In the genomic region with DNA sequence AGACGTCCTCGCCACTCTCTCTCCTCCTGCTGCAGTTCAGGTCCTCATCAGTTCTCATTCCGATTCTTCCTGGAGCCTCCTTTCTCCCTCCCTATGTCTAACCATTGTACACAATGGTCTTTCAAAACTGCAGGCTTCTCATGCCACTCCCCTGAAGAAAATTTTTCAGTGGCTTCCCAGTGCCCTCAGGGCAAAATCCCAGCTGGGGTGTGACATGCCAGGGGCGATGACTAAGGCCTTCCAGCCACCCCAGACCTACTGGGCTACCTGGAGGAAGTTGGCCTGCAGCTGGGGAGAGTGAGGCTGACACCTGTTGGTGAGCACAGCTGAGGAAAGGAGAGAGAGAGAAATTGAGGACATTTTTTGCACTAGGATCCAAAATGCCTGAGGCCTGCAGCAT, we compare ENCODE assay signal across 10 cellular contexts.
A peak's percentile ranks its signal among the peaks of the same experiment; 100 is the strongest.
DNase-seq lines count a peak whose midpoint lies in the region; ATAC-seq and TF ChIP-seq lines count a peak whose summit lies in the region.
"Had no signal": no experiment of that assay in that cellular context is flagged by ENCODE, and none has a peak within 500 bp of the region (broad histone marks: within the 10 kb centered on the region; RNA-seq: fewer than 3 reads in every experiment).

No MANE protein-coding gene starts in this region.

- H3K79me2 ChIP-seq in mesendoderm (ENCODE audit: control insufficient read depth, insufficient read depth, low read length): no peaks in the 10 kb centered on the region

- no peaks in the 10 kb centered on the region for H3K27me3 ChIP-seq in mesendoderm (ENCODE audit: insufficient read depth, low read length, poor library complexity)
- H3K27me3 ChIP-seq: neutrophil had no signal

- H4K5ac ChIP-seq in mesendoderm (ENCODE audit: low read length): no peak overlapping the region

- no peak overlapping the region for H3K23ac ChIP-seq in mesendoderm (ENCODE audit: low read length)

- no peaks in the 10 kb centered on the region for H3K27me3 Mint-ChIP-seq in activated T-cell treated with anti-CD3 and anti-CD28 coated beads, Interleukin-2, amount 50 U/mL, for 4 hours (ENCODE audit: low read depth)

- no peak overlapping the region for H3K4me3 Mint-ChIP-seq in activated T-cell treated with anti-CD3 and anti-CD28 coated beads, Interleukin-2, amount 50 U/mL, for 4 hours
- H3K4me3 Mint-ChIP-seq: activated CD8-positive, alpha-beta T cell treated with anti-CD3 and anti-CD28 coated beads, Interleukin-2, amount 10 ng/mL, durations not matched to agents 7 days and 5 days had no signal

- no peak overlapping the region for H2BK120ac ChIP-seq in mesendoderm (ENCODE audit: low read depth, low read length)

- no peaks in the 10 kb centered on the region for H3K79me1 ChIP-seq in mesendoderm (ENCODE audit: low read length)

- no peaks in the 10 kb centered on the region for H3K4me1 Mint-ChIP-seq in activated T-cell treated with anti-CD3 and anti-CD28 coated beads, Interleukin-2, amount 50 U/mL, for 4 hours (ENCODE audit: low read depth)

- H3K4me2 ChIP-seq in mesendoderm (ENCODE audit: low read length): no peak overlapping the region

- H3K56ac ChIP-seq in mesendoderm (ENCODE audit: low read length): peak overlapping the region; percentile 51

- POLR2A ChIA-PET in HEK293 (lab: Yijun Ruan, JAX): no interaction called here

- no peaks in the 10 kb centered on the region for H3K9me3 ChIP-seq in HEK293 (ENCODE audit: control insufficient read depth, insufficient read depth, low read depth, low read length)
- H3K9me3 ChIP-seq: neutrophil had no signal

- no peak overlapping the region for H2AK5ac ChIP-seq in mesendoderm (ENCODE audit: low read length)

- no peak for TF ChIP-seq CTCF in HEK293 (tag by site-specific recombination; IDR thresholded peaks at IDR 0.05)

- H4K8ac ChIP-seq in mesendoderm (ENCODE audit: low read depth, low read length): no peak overlapping the region

- H3K4me3 ChIP-seq in HEK293 (ENCODE audit: low read depth, low read length) (no peak overlapping the region), mesendoderm (ENCODE audit: low read length) (no peak overlapping the region)

- H2BK15ac ChIP-seq in mesendoderm (replicated peaks; ENCODE audit: low read depth): no peak overlapping the region

- no peak overlapping the region for H3K9ac ChIP-seq in mesendoderm (ENCODE audit: low read length)

- no peaks in the 10 kb centered on the region for H3K9me3 Mint-ChIP-seq in activated T-cell treated with anti-CD3 and anti-CD28 coated beads, Interleukin-2, amount 50 U/mL, for 4 hours

- CTCF ChIA-PET in HEK293 (lab: Yijun Ruan, JAX): no interaction called here

- H3K4me1 ChIP-seq in HEK293 (ENCODE audit: control insufficient read depth, insufficient read depth, low read length) (no peaks in the 10 kb centered on the region), mesendoderm (ENCODE audit: control insufficient read depth, low read depth, low read length) (peaks cover 6% of the 10 kb centered on the region)

- H3K36me3 ChIP-seq in HEK293 (ENCODE audit: control insufficient read depth in 2 of 2, insufficient read depth in 1 of 2, low read length in 2 of 2): no peaks in the 10 kb centered on the region
- H3K36me3 ChIP-seq in mesendoderm (ENCODE audit: control insufficient read depth, insufficient read depth, low read length): no peaks in the 10 kb centered on the region
- H3K36me3 ChIP-seq: neutrophil had no signal

- peak; percentile 28 for DNase-seq in COLO668 (lab: John Stamatoyannopoulos, UW; ENCODE audit: unreplicated experiment)
- peak; percentile 42 to 60 for DNase-seq in SW 1271 (lab: John Stamatoyannopoulos, UW)
- peak; percentile 95 for DNase-seq in mesendoderm
- no peak for DNase-seq in NCI-H1105 treated with DMSO at 0.1 percent for 48 hours (lab: John Stamatoyannopoulos, UW)
- no peak for DNase-seq in OCI-M2 (lab: John Stamatoyannopoulos, UW; ENCODE audit: unreplicated experiment)
- no peak for DNase-seq in activated T-cell treated with anti-CD3 and anti-CD28 coated beads, Interleukin-2, amount 50 U/mL, for 4 hours
- DNase-seq: activated CD8-positive, alpha-beta T cell treated with anti-CD3 and anti-CD28 coated beads, Interleukin-2, amount 10 ng/mL, durations not matched to agents 7 days and 5 days had no signal

- ATAC-seq in GM19023 (IDR thresholded peaks at IDR 0.05; ENCODE audit: unreplicated experiment): no peak
- no peak for ATAC-seq in activated T-cell treated with anti-CD3 and anti-CD28 coated beads, Interleukin-2, amount 50 U/mL, for 4 hours
- ATAC-seq: activated CD8-positive, alpha-beta T cell treated with anti-CD3 and anti-CD28 coated beads, Interleukin-2, amount 10 ng/mL, durations not matched to agents 7 days and 5 days had no signal

- no peak overlapping the region for H3K4ac ChIP-seq in mesendoderm (ENCODE audit: low read depth, low read length)

- no CpG with 5 or more reads among the region's 4 CpGs for WGBS in mesendoderm (ENCODE audit: extremely low coverage, insufficient coverage, low lambda C conversion rate)

- H3K36me3 Mint-ChIP-seq in activated T-cell treated with anti-CD3 and anti-CD28 coated beads, Interleukin-2, amount 50 U/mL, for 4 hours (ENCODE audit: insufficient read depth): no peaks in the 10 kb centered on the region

- no peak overlapping the region for H2BK5ac ChIP-seq in mesendoderm (ENCODE audit: low read length)

- H3K27ac ChIP-seq in HEK293 (ENCODE audit: extremely low read depth, low read depth, low read length) (no peak overlapping the region), mesendoderm (ENCODE audit: low read depth, low read length) (no peak overlapping the region)
- H3K27ac ChIP-seq: neutrophil had no signal

- no peak overlapping the region for H3K18ac ChIP-seq in mesendoderm (ENCODE audit: low read length)

TF ChIP-seq in HEK293, 187 proteins besides CTCF, POLR2A, EP300 and RAD21:
- TF ChIP-seq SCRT2 (tag by site-specific recombination; IDR thresholded peaks at IDR 0.05): peak; percentile 54; the same call in 1 of the 2 replicates
- TF ChIP-seq, protein P1, sequence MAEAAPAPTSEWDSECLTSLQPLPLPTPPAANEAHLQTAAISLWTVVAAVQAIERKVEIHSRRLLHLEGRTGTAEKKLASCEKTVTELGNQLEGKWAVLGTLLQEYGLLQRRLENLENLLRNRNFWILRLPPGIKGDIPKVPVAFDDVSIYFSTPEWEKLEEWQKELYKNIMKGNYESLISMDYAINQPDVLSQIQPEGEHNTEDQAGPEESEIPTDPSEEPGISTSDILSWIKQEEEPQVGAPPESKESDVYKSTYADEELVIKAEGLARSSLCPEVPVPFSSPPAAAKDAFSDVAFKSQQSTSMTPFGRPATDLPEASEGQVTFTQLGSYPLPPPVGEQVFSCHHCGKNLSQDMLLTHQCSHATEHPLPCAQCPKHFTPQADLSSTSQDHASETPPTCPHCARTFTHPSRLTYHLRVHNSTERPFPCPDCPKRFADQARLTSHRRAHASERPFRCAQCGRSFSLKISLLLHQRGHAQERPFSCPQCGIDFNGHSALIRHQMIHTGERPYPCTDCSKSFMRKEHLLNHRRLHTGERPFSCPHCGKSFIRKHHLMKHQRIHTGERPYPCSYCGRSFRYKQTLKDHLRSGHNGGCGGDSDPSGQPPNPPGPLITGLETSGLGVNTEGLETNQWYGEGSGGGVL (tag by site-specific recombination; IDR thresholded peaks at IDR 0.05): no peak

Comparison
In these comparisons a context has a peak if more than half of its experiments do, and no peak if none do; other contexts are left out.
1. DNase-seq: peak in COLO668 (single experiment), SW 1271 (2 of 2) and mesendoderm (single experiment); none in NCI-H1105 treated with DMSO at 0.1 percent for 48 hours (single experiment), OCI-M2 (single experiment) and activated T-cell treated with anti-CD3 and anti-CD28 coated beads, Interleukin-2, amount 50 U/mL, for 4 hours (single experiment).